Comparison of ENCODE assay signal across 8 cellular contexts in the genomic region with DNA sequence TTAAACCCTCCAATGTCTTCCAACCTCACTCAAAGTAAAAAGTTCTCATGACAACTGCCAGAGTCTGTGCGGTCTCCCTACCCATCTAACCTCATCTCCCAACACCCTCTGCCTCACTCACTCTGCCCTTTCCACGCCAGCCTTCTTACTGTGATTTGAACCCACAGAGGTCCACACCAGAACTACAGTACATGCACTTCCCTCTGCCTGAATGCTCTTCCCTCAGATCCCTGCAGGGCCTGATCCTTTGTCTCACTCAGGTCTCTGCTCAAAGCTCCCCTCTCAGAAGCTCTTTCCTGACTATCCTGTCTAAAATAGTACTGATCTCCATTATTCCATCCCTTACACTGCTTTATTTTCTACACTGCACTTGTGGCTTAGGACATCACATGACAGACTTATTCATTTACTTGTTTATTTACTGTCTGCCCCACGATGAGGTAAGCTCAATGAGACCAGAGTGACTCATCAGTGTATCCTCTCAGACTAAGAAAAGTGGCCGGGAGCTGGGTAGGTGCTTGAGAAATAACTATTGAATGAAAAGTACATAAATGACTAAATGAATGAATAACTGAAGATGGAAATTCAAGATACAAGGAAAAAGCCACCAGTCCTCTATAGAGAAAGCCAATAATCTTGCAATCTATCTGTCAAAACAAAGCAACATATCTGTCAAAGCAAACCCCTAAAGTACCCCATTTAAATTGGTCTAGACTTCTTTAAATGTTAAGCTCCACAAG. TPM values are rescaled to one million over a fixed set of nuclear protein-coding genes. Genes with fewer than 3 reads are reported as not detected.
DNase-seq lines count a peak whose midpoint lies in the region; ATAC-seq and TF ChIP-seq lines count a peak whose summit lies in the region.

No MANE protein-coding gene starts in this region.

- in situ Hi-C loops in T47D (cut with HindIII; ENCODE audit: low pct_unique_long_range_greater_than_20kb, low sequenced_read_pairs), result no loop called here

- H3K36me3 ChIP-seq in BE2C, result no peaks in the 10 kb centered on the region; the same call in 1 of the 2 replicates

- peak overlapping the region; percentile 22 for H3K27ac Mint-ChIP-seq in mesothelial cell of epicardium

- peaks cover 12% of the 10 kb centered on the region for H3K36me3 Mint-ChIP-seq in mesothelial cell of epicardium

- no peak for TF ChIP-seq CTCF in mesothelial cell of epicardium (IDR thresholded peaks at IDR 0.05; ENCODE audit: unreplicated experiment)
- TF ChIP-seq CTCF in BE2C (IDR thresholded peaks at IDR 0.05; ENCODE audit: low read depth, low read length), result no peak

- H3K4me1 ChIP-seq in BE2C, result no peaks in the 10 kb centered on the region; the same call in 1 of the 2 replicates

- peak; percentile 70 for DNase-seq in Ammon's horn (ENCODE audit: low spot score)
- peak; percentile 83 for DNase-seq in NCI-H82 (lab: John Stamatoyannopoulos, UW)
- peak; percentile 62 to 85 for DNase-seq in T47D (ENCODE audit: low read depth in 1 of 2, low spot score in 1 of 2)
- DNase-seq in mesothelial cell of epicardium (ENCODE audit: low spot score in 2 of 2, unreplicated experiment in 2 of 2), result no peak
- DNase-seq in BE2C, result no peak
- no peak for DNase-seq in NCI-H1694 treated with DMSO at 0.1 percent for 48 hours (lab: John Stamatoyannopoulos, UW)
- no peak for DNase-seq in GM19240 (ENCODE audit: insufficient read length, low spot score)

- ATAC-seq in GM21529 (IDR thresholded peaks at IDR 0.05; ENCODE audit: unreplicated experiment), result peak; percentile 43

- no peaks in the 10 kb centered on the region for H3K27me3 Mint-ChIP-seq in mesothelial cell of epicardium (ENCODE audit: low read depth)

- no peaks in the 10 kb centered on the region for H3K9me3 ChIP-seq in BE2C

- peaks cover 18% of the 10 kb centered on the region for H3K4me1 Mint-ChIP-seq in mesothelial cell of epicardium

- H3K4me3 Mint-ChIP-seq in mesothelial cell of epicardium, result no peak overlapping the region

- no peaks in the 10 kb centered on the region for H3K27me3 ChIP-seq in BE2C

- no peaks in the 10 kb centered on the region for H3K9me3 Mint-ChIP-seq in mesothelial cell of epicardium

- no peak overlapping the region for H3K4me3 ChIP-seq in BE2C (ENCODE audit: low read depth, low read length)

RNA-seq across cellular contexts. Expression of gene POMT2, which starts 17.1 kb away (rescaled TPM):
- 40.5 to 46.1 TPM (median 45.3 TPM) in 3 replicates for total RNA-seq in mesothelial cell of epicardium
- 49.0 TPM for polyA plus RNA-seq in BE2C (2012; ENCODE audit: insufficient read depth, insufficient read length, low read depth)

RNA-seq across cellular contexts. Expression of gene GSTZ1, which starts 17.2 kb away (rescaled TPM):
- 20.7 to 24.0 TPM (median 23.5 TPM) in 3 replicates for total RNA-seq in mesothelial cell of epicardium
- polyA plus RNA-seq in BE2C (2012; ENCODE audit: insufficient read depth, insufficient read length, low read depth), result 13.9 TPM

RNA-seq across cellular contexts. Expression of gene NGB, which starts 32.6 kb away (rescaled TPM):
- total RNA-seq in mesothelial cell of epicardium, result not detected in 3 replicates
- polyA plus RNA-seq in BE2C (2012; ENCODE audit: insufficient read depth, insufficient read length, low read depth), result not detected

Comparison
In these comparisons a context has a peak if more than half of its experiments do, and no peak if none do; other contexts are left out.
1. DNase-seq: peak in Ammon's horn (single experiment), NCI-H82 (single experiment) and T47D (2 of 2); none in mesothelial cell of epicardium (0 of 2), BE2C (single experiment), NCI-H1694 treated with DMSO at 0.1 percent for 48 hours (single experiment) and GM19240 (single experiment).